Comparison of ENCODE assay signal across 18 cellular contexts in the genomic region with DNA sequence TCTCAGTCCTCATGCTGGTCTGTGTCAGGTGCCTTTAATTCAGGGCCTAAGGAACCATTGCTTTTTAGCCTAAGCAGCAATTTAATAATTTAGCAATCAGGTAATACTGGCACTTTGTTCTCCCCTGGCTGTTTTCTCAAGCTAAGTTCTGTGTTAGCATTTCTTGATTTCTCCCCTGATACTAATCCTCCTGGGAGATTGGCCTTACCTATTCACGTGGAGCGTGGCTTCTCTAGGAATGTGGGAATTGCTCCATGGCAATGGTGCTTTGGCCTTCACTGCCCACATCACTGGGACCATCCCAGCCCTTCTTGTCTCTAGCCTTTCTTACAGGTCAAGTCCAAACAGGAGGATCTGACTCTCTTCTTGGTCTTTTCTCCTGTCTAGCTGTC. TPM values are rescaled to one million over a fixed set of nuclear protein-coding genes. Genes with fewer than 3 reads are reported as not detected.
DNase-seq lines count a peak whose midpoint lies in the region; ATAC-seq and TF ChIP-seq lines count a peak whose summit lies in the region.
"Had no signal": no experiment of that assay in that cellular context is flagged by ENCODE, and none has a peak within 500 bp of the region (broad histone marks: within the 10 kb centered on the region; RNA-seq: fewer than 3 reads in every experiment).

No MANE protein-coding gene starts in this region.

- peaks cover 79% of the 10 kb centered on the region for H4K20me1 ChIP-seq in DND-41 (ENCODE audit: insufficient read depth, low read length)

- H3K27me3 ChIP-seq in DND-41 (ENCODE audit: insufficient read depth, low read length, poor library complexity) (no peaks in the 10 kb centered on the region), Peyer's patch (no peaks in the 10 kb centered on the region), liver (ENCODE audit: control insufficient read depth in 4 of 4, insufficient read depth in 4 of 4, low read length in 3 of 4) (no peaks in the 10 kb centered on the region), skeletal muscle tissue (ENCODE audit: control insufficient read depth in 3 of 3, insufficient read depth in 3 of 3, low read length in 3 of 3) (no peaks in the 10 kb centered on the region), endodermal cell (ENCODE audit: control insufficient read depth, insufficient read depth, low read length, poor library complexity, severe bottlenecking) (no peaks in the 10 kb centered on the region)
- H3K27me3 ChIP-seq: testis had no signal

- TF ChIP-seq CTCF in DND-41 (IDR thresholded peaks at IDR 0.05; ENCODE audit: borderline replicate concordance, extremely low read depth, low read length, poor library complexity, severe bottlenecking) (no peak), Peyer's patch (IDR thresholded peaks at IDR 0.05) (no peak), liver (IDR thresholded peaks at IDR 0.05; ENCODE audit: low read depth, low read length, missing input control) (no peak), chondrocyte (IDR thresholded peaks at IDR 0.05) (no peak), endodermal cell (conservative IDR thresholded peaks at IDR 0.05) (no peak)

- no peak overlapping the region for H3K4me2 ChIP-seq in DND-41 (ENCODE audit: insufficient read depth, low read length)

- ATAC-seq in DND-41 (ENCODE audit: insufficient read depth, low read depth), result no peak
- ATAC-seq: activated CD4-positive, CD25-positive, alpha-beta regulatory T cell treated with anti-CD3 and anti-CD28 coated beads, Interleukin-2, amount 50 U/mL, for 24 hours; activated T-cell treated with anti-CD3 and anti-CD28 coated beads, Interleukin-2, amount 50 U/mL, for 72 hours had no signal

- peaks cover 65% of the 10 kb centered on the region for H3K4me1 ChIP-seq in DND-41 (ENCODE audit: insufficient read depth, low read length)
- peaks cover 0 to 35% (median 14%) of the 10 kb centered on the region in 4 donors for H3K4me1 ChIP-seq in Peyer's patch
- peaks cover 9 to 21% (median 15%) of the 10 kb centered on the region in 4 donors for H3K4me1 ChIP-seq in liver (ENCODE audit: control insufficient read depth in 4 of 4, insufficient read depth in 4 of 4, low read length in 3 of 4)
- peaks cover 26 to 33% (median 30%) of the 10 kb centered on the region in 3 donors for H3K4me1 ChIP-seq in skeletal muscle tissue (ENCODE audit: control insufficient read depth in 3 of 3, insufficient read depth in 3 of 3, low read length in 3 of 3)
- H3K4me1 ChIP-seq in endodermal cell (ENCODE audit: control insufficient read depth, insufficient read depth, low read length), result no peaks in the 10 kb centered on the region

- H3K4me1 Mint-ChIP-seq in chondrocyte (ENCODE audit: low read depth) (peaks cover 15% of the 10 kb centered on the region), endodermal cell (peaks cover 21% of the 10 kb centered on the region)
- H3K4me1 Mint-ChIP-seq: activated naive CD4-positive, alpha-beta T cell treated with anti-CD3 and anti-CD28 coated beads, Interleukin-2, amount 50 U/mL, for 24 hours had no signal

- H3K27me3 Mint-ChIP-seq in chondrocyte (ENCODE audit: low read depth), result no peaks in the 10 kb centered on the region
- no peaks in the 10 kb centered on the region for H3K27me3 Mint-ChIP-seq in endodermal cell (ENCODE audit: insufficient read depth)
- H3K27me3 Mint-ChIP-seq: activated naive CD4-positive, alpha-beta T cell treated with anti-CD3 and anti-CD28 coated beads, Interleukin-2, amount 50 U/mL, for 24 hours; CD8-positive, alpha-beta memory T cell had no signal

- no peaks in the 10 kb centered on the region for H3K9me3 ChIP-seq in DND-41 (ENCODE audit: insufficient read depth, low read length, severe bottlenecking)
- H3K9me3 ChIP-seq in Peyer's patch, result no peaks in the 10 kb centered on the region
- no peaks in the 10 kb centered on the region for H3K9me3 ChIP-seq in liver (ENCODE audit: control insufficient read depth in 4 of 4, low read length in 3 of 4)
- H3K9me3 ChIP-seq in skeletal muscle tissue (ENCODE audit: control insufficient read depth in 3 of 3, low read length in 3 of 3), result no peaks in the 10 kb centered on the region
- H3K9me3 ChIP-seq in endodermal cell (ENCODE audit: control insufficient read depth, low read length), result no peaks in the 10 kb centered on the region
- H3K9me3 ChIP-seq: testis had no signal

- H3K36me3 ChIP-seq in DND-41 (ENCODE audit: insufficient read depth, low read length) (peaks cover 60% of the 10 kb centered on the region), Peyer's patch (no peaks in the 10 kb centered on the region), liver (ENCODE audit: control insufficient read depth in 4 of 4, insufficient read depth in 3 of 4, low read depth in 1 of 4, low read length in 3 of 4) (no peaks in the 10 kb centered on the region), skeletal muscle tissue (ENCODE audit: control insufficient read depth in 3 of 3, insufficient read depth in 3 of 3, low read length in 3 of 3) (no peaks in the 10 kb centered on the region), endodermal cell (ENCODE audit: control insufficient read depth, insufficient read depth, low read length) (no peaks in the 10 kb centered on the region)

- no peak overlapping the region for H2AFZ ChIP-seq in DND-41 (ENCODE audit: low read depth, low read length)

- no peak for DNase-seq in DND-41
- no peak for DNase-seq in Peyer's patch
- no peak for DNase-seq in cortex of kidney (lab: John Stamatoyannopoulos, UW)
- no peak for DNase-seq in NOMO-1 treated with dmso at 0.1 percent for 144 hours (lab: John Stamatoyannopoulos, UW; ENCODE audit: unreplicated experiment)
- DNase-seq in chondrocyte (ENCODE audit: low spot score), result no peak
- DNase-seq in endodermal cell, result no peak
- DNase-seq: activated CD8-positive, alpha-beta memory T cell treated with anti-CD3 and anti-CD28 coated beads for 24 hours; activated T-cell treated with anti-CD3 and anti-CD28 coated beads, Interleukin-2, amount 50 U/mL, for 72 hours; CD8-positive, alpha-beta memory T cell; GF-D8; glutamatergic neuron; NCI-H2081 treated with DMSO at 0.1 percent for 48 hours had no signal

- H3K27ac Mint-ChIP-seq in chondrocyte (ENCODE audit: unreplicated experiment) (no peak overlapping the region), endodermal cell (no peak overlapping the region)
- H3K27ac Mint-ChIP-seq: activated naive CD4-positive, alpha-beta T cell treated with anti-CD3 and anti-CD28 coated beads, Interleukin-2, amount 50 U/mL, for 24 hours; activated T-cell treated with anti-CD3 and anti-CD28 coated beads, Interleukin-2, amount 50 U/mL, for 72 hours had no signal

- H3K36me3 Mint-ChIP-seq in chondrocyte (ENCODE audit: low read depth) (no peaks in the 10 kb centered on the region), endodermal cell (ENCODE audit: low read depth) (peaks cover 12% of the 10 kb centered on the region)
- H3K36me3 Mint-ChIP-seq: activated naive CD4-positive, alpha-beta T cell treated with anti-CD3 and anti-CD28 coated beads, Interleukin-2, amount 50 U/mL, for 24 hours had no signal

- H3K9me3 Mint-ChIP-seq in chondrocyte (ENCODE audit: low read depth) (no peaks in the 10 kb centered on the region), endodermal cell (peaks cover 3% of the 10 kb centered on the region)
- H3K9me3 Mint-ChIP-seq: activated naive CD4-positive, alpha-beta T cell treated with anti-CD3 and anti-CD28 coated beads, Interleukin-2, amount 50 U/mL, for 24 hours; activated T-cell treated with anti-CD3 and anti-CD28 coated beads, Interleukin-2, amount 50 U/mL, for 72 hours; CD8-positive, alpha-beta memory T cell had no signal

- no peak for TF ChIP-seq RAD21 in liver (IDR thresholded peaks at IDR 0.05)

- H3K9ac ChIP-seq in DND-41 (ENCODE audit: low read depth, low read length) (no peak overlapping the region), liver (ENCODE audit: low read depth in 1 of 2, low read length in 2 of 2) (no peak overlapping the region), skeletal muscle tissue (ENCODE audit: low read depth in 1 of 3, low read length in 3 of 3) (no peak overlapping the region), endodermal cell (ENCODE audit: extremely low read depth, low read length, poor library complexity, severe bottlenecking) (no peak overlapping the region)

- H3K27ac ChIP-seq in DND-41 (ENCODE audit: low read length) (peak overlapping the region; percentile 62), Peyer's patch (peak overlapping the region in 3 of 4 donors; percentile 39 to 86 (median 83)), liver (ENCODE audit: low read depth in 1 of 2, low read length in 2 of 2) (peak overlapping the region; percentile 25 to 81), skeletal muscle tissue (ENCODE audit: low read depth, low read length) (peak overlapping the region; percentile 54), endodermal cell (ENCODE audit: low read depth, low read length) (no peak overlapping the region)
- H3K27ac ChIP-seq: RWPE1 had no signal

- peaks cover 99% of the 10 kb centered on the region for H3K79me2 ChIP-seq in DND-41 (ENCODE audit: insufficient read depth, low read length)

- H3K4me3 Mint-ChIP-seq in chondrocyte (ENCODE audit: unreplicated experiment) (no peak overlapping the region), endodermal cell (no peak overlapping the region)
- H3K4me3 Mint-ChIP-seq: activated naive CD4-positive, alpha-beta T cell treated with anti-CD3 and anti-CD28 coated beads, Interleukin-2, amount 50 U/mL, for 24 hours; activated T-cell treated with anti-CD3 and anti-CD28 coated beads, Interleukin-2, amount 50 U/mL, for 72 hours; CD8-positive, alpha-beta memory T cell had no signal

- no peak for TF ChIP-seq POLR2A in Peyer's patch (IDR thresholded peaks at IDR 0.05)

- H3K4me3 ChIP-seq in DND-41 (ENCODE audit: low read depth in 1 of 2, low read length in 2 of 2), result no peak overlapping the region
- no peak overlapping the region for H3K4me3 ChIP-seq in Peyer's patch
- H3K4me3 ChIP-seq in liver (ENCODE audit: low read depth in 1 of 3, low read length in 3 of 3), result no peak overlapping the region
- peak overlapping the region in 1 of 3 donors; percentile 8 for H3K4me3 ChIP-seq in skeletal muscle tissue (ENCODE audit: low read length in 3 of 3)
- no peak overlapping the region for H3K4me3 ChIP-seq in endodermal cell (ENCODE audit: low read length)
- H3K4me3 ChIP-seq: testis had no signal

- WGBS in liver, result 50% methylated on average over 2 of the region's 2 CpGs
- 83 to 88% methylated on average over 2 of the region's 2 CpGs for WGBS in endodermal cell (ENCODE audit: insufficient coverage in 1 of 2, insufficient read length in 1 of 2), 2 experiments

TF ChIP-seq in liver, 16 proteins besides CTCF, POLR2A, EP300 and RAD21:
- TF ChIP-seq HNF4A (conservative IDR thresholded peaks at IDR 0.05), result no peak
- TF ChIP-seq TAF1 (conservative IDR thresholded peaks at IDR 0.05), result no peak
- TF ChIP-seq FOXA1 (IDR thresholded peaks at IDR 0.05), result no peak
TF ChIP-seq in liver: peak in this region for 0.

RNA-seq across cellular contexts. Expression of a gene that starts 55.7 kb away (rescaled TPM):
- total RNA-seq in Peyer's patch (10 to 100 TPM; 10.7 to 32.7 (median 16.4) TPM), liver (10 to 100 TPM in 1 of 2 donors, 1 to 10 TPM in 1; 9.7 to 10.9 TPM), skeletal muscle tissue (7.8 TPM), chondrocyte (18.5 to 23.0 TPM (median 22.7 TPM) in 3 replicates), endodermal cell (10 to 100 TPM; 44.9 to 46.1 TPM)
- 1 to 10 TPM; 7.9 to 8.7 TPM for polyA plus RNA-seq in liver
- polyA plus RNA-seq in endodermal cell (2013, experiment 1 of 2), result 35.0 TPM
- polyA plus RNA-seq in endodermal cell (2013, experiment 2 of 2), result 35.1 TPM
